Comparison of ENCODE assay signal across 31 cellular contexts in genomic region chr10:129675027-129675769, GRCh38.
"Had no signal": no experiment of that assay in that cellular context is flagged by ENCODE, and none has a peak within 500 bp of the region (broad histone marks: within the 10 kb centered on the region; RNA-seq: fewer than 3 reads in every experiment).

No MANE protein-coding gene starts in this region.

- H3K27me3 ChIP-seq: brain microvascular endothelial cell, cardiac muscle cell, SJCRH30 had no signal

- H3K4me1 ChIP-seq: SJCRH30 had no signal

- H3K27ac ChIP-seq: brain microvascular endothelial cell, cardiac muscle cell, SJCRH30, SK-N-MC, WERI-Rb-1 had no signal

- H3K36me3 ChIP-seq: brain microvascular endothelial cell, cardiac muscle cell, SJCRH30, WERI-Rb-1 had no signal

- H3K27me3 Mint-ChIP-seq: activated CD8-positive, alpha-beta T cell treated with anti-CD3 and anti-CD28 coated beads for 36 hours; activated naive CD8-positive, alpha-beta T cell treated with anti-CD3 and anti-CD28 coated beads, Interleukin-2, amount 50 U/mL, for 24 hours; central memory CD8-positive, alpha-beta T cell had no signal

- H3K9me3 Mint-ChIP-seq: activated naive CD4-positive, alpha-beta T cell treated with anti-CD3 and anti-CD28 coated beads for 36 hours; central memory CD8-positive, alpha-beta T cell had no signal

- H3K4me3 Mint-ChIP-seq: activated CD8-positive, alpha-beta T cell treated with anti-CD3 and anti-CD28 coated beads for 36 hours; activated naive CD4-positive, alpha-beta T cell treated with anti-CD3 and anti-CD28 coated beads for 36 hours; activated naive CD8-positive, alpha-beta T cell treated with anti-CD3 and anti-CD28 coated beads, Interleukin-2, amount 50 U/mL, for 24 hours; activated T-helper 1 cell treated with anti-CD3 and anti-CD28 coated beads, Interleukin-12 subunit alpha, Interleukin-12 subunit beta, Interleukin-2, Interleukin-4 antibody, amounts not matched to agents 30 ng/mL and 10 ng/mL and 1 ng/mL, durations not matched to agents 14 hours and 24 hours and 36 hours; central memory CD8-positive, alpha-beta T cell had no signal

- H3K4me3 ChIP-seq: cardiac muscle cell, SJCRH30, SK-N-MC had no signal

- ATAC-seq: activated CD8-positive, alpha-beta T cell treated with anti-CD3 and anti-CD28 coated beads for 36 hours; activated naive CD4-positive, alpha-beta T cell treated with anti-CD3 and anti-CD28 coated beads, Interleukin-2, amount 50 U/mL, for 72 hours; activated naive CD8-positive, alpha-beta T cell treated with anti-CD3 and anti-CD28 coated beads, Interleukin-2, amount 50 U/mL, for 24 hours; Panc1 had no signal

- H3K27ac Mint-ChIP-seq: activated CD8-positive, alpha-beta T cell treated with anti-CD3 and anti-CD28 coated beads for 36 hours; activated naive CD4-positive, alpha-beta T cell treated with anti-CD3 and anti-CD28 coated beads for 36 hours; activated naive CD8-positive, alpha-beta T cell treated with anti-CD3 and anti-CD28 coated beads, Interleukin-2, amount 50 U/mL, for 24 hours; activated T-helper 1 cell treated with anti-CD3 and anti-CD28 coated beads, Interleukin-12 subunit alpha, Interleukin-12 subunit beta, Interleukin-2, Interleukin-4 antibody, amounts not matched to agents 30 ng/mL and 10 ng/mL and 1 ng/mL, durations not matched to agents 14 hours and 24 hours and 36 hours had no signal

- DNase-seq: activated CD4-positive, alpha-beta T cell treated with anti-CD3 and anti-CD28 coated beads for 1 hour; activated CD4-positive, alpha-beta T cell treated with anti-CD3 and anti-CD28 coated beads for 48 hours; activated CD4-positive, alpha-beta T cell treated with anti-CD3 and anti-CD28 coated beads, Interleukin-2, amount 50 U/mL, for 4 hours; activated CD4-positive, CD25-positive, alpha-beta regulatory T cell; activated CD8-positive, alpha-beta T cell treated with anti-CD3 and anti-CD28 coated beads for 36 hours; activated gamma-delta T cell treated with Interleukin-2 at 50 U/mL for 16 hours; activated naive CD4-positive, alpha-beta T cell treated with anti-CD3 and anti-CD28 coated beads for 36 hours; activated naive CD8-positive, alpha-beta T cell treated with anti-CD3 and anti-CD28 coated beads, Interleukin-2, amount 50 U/mL, for 24 hours; activated T-cell treated with anti-CD3 and anti-CD28 coated beads, Interleukin-2, amount 50 U/mL, for 1 hour; anterior cingulate cortex; brain microvascular endothelial cell; NCI-H1092 treated with DMSO at 0.1 percent for 48 hours; NCI-H1417; NCI-H187 treated with DMSO at 0.1 percent for 48 hours; NCI-H2081; NCI-H2171 treated with DMSO at 0.1 percent for 48 hours; NCI-H226; NCI-H446 treated with DMSO at 0.1 percent for 48 hours; NCI-H524; NCI-H69; NCI-H82; SHP77; SJCRH30; T1000; WERI-Rb-1 had no signal
